ENCODE assay signal across 8 cellular contexts in genomic region chr6:36885461-36886401, GRCh38. TPM values are rescaled to one million over a fixed set of nuclear protein-coding genes. Genes with fewer than 3 reads are reported as not detected.
DNase-seq lines count a peak whose midpoint lies in the region; ATAC-seq and TF ChIP-seq lines count a peak whose summit lies in the region.

A gene with protein sequence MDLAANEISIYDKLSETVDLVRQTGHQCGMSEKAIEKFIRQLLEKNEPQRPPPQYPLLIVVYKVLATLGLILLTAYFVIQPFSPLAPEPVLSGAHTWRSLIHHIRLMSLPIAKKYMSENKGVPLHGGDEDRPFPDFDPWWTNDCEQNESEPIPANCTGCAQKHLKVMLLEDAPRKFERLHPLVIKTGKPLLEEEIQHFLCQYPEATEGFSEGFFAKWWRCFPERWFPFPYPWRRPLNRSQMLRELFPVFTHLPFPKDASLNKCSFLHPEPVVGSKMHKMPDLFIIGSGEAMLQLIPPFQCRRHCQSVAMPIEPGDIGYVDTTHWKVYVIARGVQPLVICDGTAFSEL (plus strand): TSS chr6:36885952. CDS start chr6:36899445, 13,493 bp downstream.

- H3K9me3 ChIP-seq in KOPT-K1 (ENCODE audit: insufficient read depth, low read length, poor library complexity, severe bottlenecking) = no peaks in the 10 kb centered on the region
- no peaks in the 10 kb centered on the region for H3K9me3 ChIP-seq in Peyer's patch
- no peaks in the 10 kb centered on the region for H3K9me3 ChIP-seq in muscle layer of duodenum (ENCODE audit: control insufficient read depth in 1 of 2, low read length in 2 of 2)

- no peaks in the 10 kb centered on the region for H3K27me3 ChIP-seq in Peyer's patch
- no peaks in the 10 kb centered on the region for H3K27me3 ChIP-seq in muscle layer of duodenum (ENCODE audit: low read depth, low read length)

- H3K4me1 ChIP-seq in Peyer's patch (peaks cover 0 to 3% (median 0%) of the 10 kb centered on the region in 4 donors), muscle layer of duodenum (ENCODE audit: control insufficient read depth in 1 of 2, insufficient read depth in 2 of 2, low read length in 2 of 2) (peaks cover 9 to 30% of the 10 kb centered on the region in 2 donors)

- H3K36me3 ChIP-seq in KOPT-K1 (ENCODE audit: insufficient read depth, low read length) (no peaks in the 10 kb centered on the region), Peyer's patch (no peaks in the 10 kb centered on the region), muscle layer of duodenum (ENCODE audit: control insufficient read depth in 1 of 2, insufficient read depth in 2 of 2, low read length in 2 of 2) (no peaks in the 10 kb centered on the region)

- peak within 1 kb of the TSS; percentile 97 for H3K27ac ChIP-seq in KOPT-K1 (ENCODE audit: low read depth, low read length, poor library complexity, severe bottlenecking)
- peak within 1 kb of the TSS; percentile 77 to 82 (median 80) for H3K27ac ChIP-seq in Peyer's patch
- peak within 1 kb of the TSS; percentile 91 for H3K27ac ChIP-seq in muscle layer of duodenum (ENCODE audit: low read length)

- peak; percentile 88 to 96 (median 92) for TF ChIP-seq CTCF in Peyer's patch (IDR thresholded peaks at IDR 0.05)

- DNase-seq in Daoy (ENCODE audit: low read depth) (peak; percentile 99), Peyer's patch (peak; percentile 95 to 99 (median 99))
- peak; percentile 96 to 97 for DNase-seq in activated T-cell treated with anti-CD3 and anti-CD28 coated beads, Interleukin-2, amount 50 U/mL, for 48 hours
- peak; percentile 95 to 98 for DNase-seq in stimulated activated CD8-positive, alpha-beta memory T cell treated with anti-CD3 and anti-CD28 coated beads, Interleukin-7, amount 100 ng/mL, for 4 hours (ENCODE audit: low read depth in 2 of 2)

- peak; percentile 72 to 78 for TF ChIP-seq POLR2A in Peyer's patch (IDR thresholded peaks at IDR 0.05)

- H3K4me3 ChIP-seq in Peyer's patch = peak within 1 kb of the TSS; percentile 70 to 80 (median 74)
- peak within 1 kb of the TSS; percentile 87 to 89 for H3K4me3 ChIP-seq in muscle layer of duodenum (ENCODE audit: low read depth in 1 of 2, low read length in 2 of 2)

- ATAC-seq in GM21786 (IDR thresholded peaks at IDR 0.05; ENCODE audit: unreplicated experiment) (peak; percentile 99), esophagus mucosa (peak; percentile 100)

RNA-seq across cellular contexts. Expression of the gene that starts here (rescaled TPM):
- total RNA-seq in Daoy (2014; rRNA removed; shearing (Covaris generic)) = 38.7 and 48.3 TPM in 2 replicates
- total RNA-seq in Peyer's patch (10 to 100 TPM; 25.6 to 39.1 (median 28.9) TPM), esophagus mucosa (33.6 TPM)

Comparison
In these comparisons a context has a peak if more than half of its experiments do, and no peak if none do; other contexts are left out.
1. Peak in every context shown above with its lines: DNase-seq, ATAC-seq, H3K4me3 ChIP-seq and H3K27ac ChIP-seq.